Comparison of ENCODE assay signal across 21 cellular contexts in the genomic region with DNA sequence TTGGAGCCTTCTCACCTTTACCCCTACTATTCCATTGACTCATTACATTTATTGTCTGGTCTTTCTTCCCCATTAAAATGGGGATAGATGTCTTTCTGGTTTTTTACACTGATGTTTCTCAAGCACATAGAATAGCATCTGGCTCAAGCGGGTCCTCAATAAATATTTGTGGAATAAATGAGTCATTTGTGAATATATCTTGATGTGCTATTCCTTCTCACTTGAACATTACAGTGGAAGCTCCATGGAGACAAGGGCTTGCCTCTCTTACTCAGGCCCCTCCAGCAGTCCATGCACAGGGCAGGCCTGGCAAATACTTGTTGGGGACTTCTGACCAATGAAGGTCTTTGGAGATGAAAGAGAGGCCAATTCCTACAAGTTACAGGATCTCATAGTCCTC.
"Had no signal": no experiment of that assay in that cellular context is flagged by ENCODE, and none has a peak within 500 bp of the region (broad histone marks: within the 10 kb centered on the region; RNA-seq: fewer than 3 reads in every experiment).

No MANE protein-coding gene starts in this region.

- H3K27ac ChIP-seq: brain microvascular endothelial cell, dorsolateral prefrontal cortex, gastrocnemius medialis, left lung, prostate gland, right atrium auricular region, tibial artery, uterus had no signal

- H3K4me1 ChIP-seq: gastrocnemius medialis, left lung, prostate gland, right atrium auricular region, tibial artery, uterus had no signal

- H3K9me3 ChIP-seq: gastrocnemius medialis, prostate gland, uterus had no signal

- FAIRE-seq: colon had no signal

- H3K36me3 ChIP-seq: brain microvascular endothelial cell, gastrocnemius medialis, left lung, prostate gland, right atrium auricular region, tibial artery, uterus had no signal

- ATAC-seq: activated CD8-positive, alpha-beta T cell treated with anti-CD3 and anti-CD28 coated beads for 36 hours; gastrocnemius medialis; left lung; naive thymus-derived CD4-positive, alpha-beta T cell; stimulated activated naive CD8-positive, alpha-beta T cell treated with anti-CD3 and anti-CD28 coated beads, Interleukin-15, Interleukin-2, amounts not matched to agents 100 U/mL and 50 U/mL, for 24 hours had no signal

- DNase-seq: activated B cell treated with CpG ODN at 0.5 μM for 24 hours; activated CD4-positive, alpha-beta T cell treated with anti-CD3 and anti-CD28 coated beads, Interleukin-2, amount 10 ng/mL, durations not matched to agents 24 days and 14 days; activated CD8-positive, alpha-beta T cell treated with anti-CD3 and anti-CD28 coated beads for 36 hours; activated naive CD4-positive, alpha-beta T cell treated with Interleukin-2 at 50 U/mL for 16 hours; activated T-cell treated with anti-CD3 and anti-CD28 coated beads, Interleukin-2, amount 50 U/mL, for 1 hour; anterior cingulate cortex; brain microvascular endothelial cell; central memory CD4-positive, alpha-beta T cell; dorsolateral prefrontal cortex; gastrocnemius medialis; head of caudate nucleus; left lung; naive thymus-derived CD4-positive, alpha-beta T cell; stimulated activated CD4-positive, alpha-beta T cell treated with anti-CD3 and anti-CD28 coated beads, Interleukin-2, amount 100 ng/mL, for 24 hours; stimulated activated naive CD8-positive, alpha-beta T cell treated with anti-CD3 and anti-CD28 coated beads, Interleukin-15, Interleukin-2, amounts not matched to agents 100 U/mL and 50 U/mL, for 24 hours; substantia nigra; tibial artery; uterus had no signal

- H3K27me3 ChIP-seq: brain microvascular endothelial cell, gastrocnemius medialis, left lung, right atrium auricular region, tibial artery, uterus had no signal

- H3K4me3 ChIP-seq: dorsolateral prefrontal cortex, gastrocnemius medialis, left lung, prostate gland, right atrium auricular region, tibial artery, uterus had no signal
